Comparison of ENCODE assay signal across 31 cellular contexts in genomic region chr3:71366991-71367604, GRCh38.
DNase-seq lines count a peak whose midpoint lies in the region; ATAC-seq, FAIRE-seq and TF ChIP-seq lines count a peak whose summit lies in the region.
"Had no signal": no experiment of that assay in that cellular context is flagged by ENCODE, and none has a peak within 500 bp of the region (broad histone marks: within the 10 kb centered on the region; RNA-seq: fewer than 3 reads in every experiment).

No MANE protein-coding gene starts in this region.

- H3K27me3 Mint-ChIP-seq in activated naive CD8-positive, alpha-beta T cell, result no peaks in the 10 kb centered on the region
- H3K27me3 Mint-ChIP-seq in naive thymus-derived CD4-positive, alpha-beta T cell, result peaks cover 0 to 31% (median 0%) of the 10 kb centered on the region in 5 donors
- H3K27me3 Mint-ChIP-seq: activated CD4-positive, alpha-beta memory T cell treated with anti-CD3 and anti-CD28 coated beads, Interleukin-2, amount 10 ng/mL, durations not matched to agents 7 days and 5 days; activated T-helper 17 cell treated with anti-CD3 and anti-CD28 coated beads, Interleukin-2, amount 50 U/mL, for 72 hours; CD8-positive, alpha-beta memory T cell had no signal

- POLR2A ChIA-PET in HepG2 (lab: Yijun Ruan, JAX), result no interaction called here
- POLR2A ChIA-PET in naive thymus-derived CD4-positive, alpha-beta T cell (lab: Charles Lee), result interaction anchor here (0.7 kb wide), 1 partner anchor 11 kb away, joined by 3 read pairs; no protein-coding TSS in a partner anchor

- TF ChIP-seq EP300 in HepG2 (IDR thresholded peaks at IDR 0.05; ENCODE audit: low read depth in 2 of 2, low read length in 2 of 2) (no peak), HepG2 (CRISPR knock-in tag; IDR thresholded peaks at IDR 0.05; ENCODE audit: borderline replicate concordance) (no peak)

- peaks cover 5% of the 10 kb centered on the region for H3K79me2 ChIP-seq in HepG2 (ENCODE audit: insufficient read depth, low read length)

- peak; percentile 48; the same call in 2 of the 3 replicates for ATAC-seq in HepG2
- ATAC-seq in right lobe of liver, result no peak
- ATAC-seq in naive thymus-derived CD4-positive, alpha-beta T cell, result no peak
- no peak for ATAC-seq in GM19324 (IDR thresholded peaks at IDR 0.05; ENCODE audit: low FRiP score, unreplicated experiment)
- ATAC-seq: activated CD4-positive, CD25-positive, alpha-beta regulatory T cell treated with anti-CD3 and anti-CD28 coated beads, Interleukin-2, amount 50 U/mL, for 24 hours; activated naive CD4-positive, alpha-beta T cell treated with anti-CD3 and anti-CD28 coated beads, Interleukin-2, amount 50 U/mL, for 72 hours; activated T-helper 17 cell treated with anti-CD3 and anti-CD28 coated beads, Interleukin-2, amount 50 U/mL, for 72 hours; left cardiac atrium; mucosa of descending colon had no signal

- intact Hi-C loops in HepG2 (cut with micrococcal nuclease; ENCODE audit: unreplicated experiment), result no loop called here
- intact Hi-C loops in right lobe of liver (cut with DNase I), result no loop called here
- intact Hi-C loops in naive thymus-derived CD4-positive, alpha-beta T cell (cut with micrococcal nuclease), result no loop called here

- TF ChIP-seq POLR2A in HepG2 (IDR thresholded peaks at IDR 0.05; ENCODE audit: insufficient read depth in 1 of 2, low read depth in 2 of 2, low read length in 2 of 2) (no peak), right lobe of liver (IDR thresholded peaks at IDR 0.05) (no peak)

- TF ChIP-seq RAD21 in HepG2 (CRISPR knock-in tag; IDR thresholded peaks at IDR 0.05), result no peak

- DNase-seq in HepG2 (ENCODE audit: low spot score), result peak; percentile 26
- no peak for DNase-seq in right lobe of liver
- no peak for DNase-seq in naive thymus-derived CD4-positive, alpha-beta T cell
- no peak for DNase-seq in RCC 7860 (ENCODE audit: low spot score)
- DNase-seq in activated gamma-delta T cell (lab: John Stamatoyannopoulos, UW), result no peak
- no peak for DNase-seq in C1 segment of cervical spinal cord (lab: John Stamatoyannopoulos, UW)
- DNase-seq: activated CD4-positive, alpha-beta memory T cell treated with anti-CD3 and anti-CD28 coated beads, Interleukin-2, amount 10 ng/mL, durations not matched to agents 7 days and 5 days; effector memory CD4-positive, alpha-beta T cell; EL; H9; hippocampal formation; left cardiac atrium; mucosa of descending colon; NCI-H446; NCI-H82; stimulated activated naive CD4-positive, alpha-beta T cell; testis had no signal

- in situ Hi-C loops in HepG2 (cut with HindIII; ENCODE audit: extremely low pct_ligation_motif_present, low pct_unique_long_range_greater_than_20kb), result no loop called here

- peak overlapping the region; percentile 77 for H3K27ac Mint-ChIP-seq in activated naive CD8-positive, alpha-beta T cell
- peak overlapping the region in 8 of 9 donors; percentile 65 to 85 (median 71) for H3K27ac Mint-ChIP-seq in naive thymus-derived CD4-positive, alpha-beta T cell
- H3K27ac Mint-ChIP-seq: activated CD4-positive, alpha-beta memory T cell treated with anti-CD3 and anti-CD28 coated beads, Interleukin-2, amount 10 ng/mL, durations not matched to agents 7 days and 5 days; activated naive CD4-positive, alpha-beta T cell treated with anti-CD3 and anti-CD28 coated beads, Interleukin-2, amount 50 U/mL, for 72 hours; activated T-helper 17 cell treated with anti-CD3 and anti-CD28 coated beads, Interleukin-2, amount 50 U/mL, for 72 hours had no signal

- H3K27me3 ChIP-seq in HepG2 (ENCODE audit: control insufficient read depth in 1 of 2, insufficient read depth in 2 of 2, low read length in 2 of 2) (no peaks in the 10 kb centered on the region), right lobe of liver (no peaks in the 10 kb centered on the region)
- H3K27me3 ChIP-seq in naive thymus-derived CD4-positive, alpha-beta T cell (ENCODE audit: control insufficient read depth in 2 of 2, insufficient read depth in 2 of 2, low read length in 2 of 2), result no peaks in the 10 kb centered on the region
- H3K27me3 ChIP-seq: ascending aorta, testis had no signal

- H3K36me3 ChIP-seq in HepG2 (replicated peaks in 1 of 2; ENCODE audit: control insufficient read depth in 1 of 2, insufficient read depth in 2 of 2, low read length in 2 of 2), result no peaks in the 10 kb centered on the region; a peak in 2 of 5 replicates
- H3K36me3 ChIP-seq in right lobe of liver, result no peaks in the 10 kb centered on the region
- H3K36me3 ChIP-seq in naive thymus-derived CD4-positive, alpha-beta T cell (ENCODE audit: control insufficient read depth in 2 of 3, insufficient read depth in 3 of 3, low read length in 3 of 3), result no peaks in the 10 kb centered on the region
- H3K36me3 ChIP-seq: ascending aorta had no signal

- H3K4me1 Mint-ChIP-seq in activated naive CD8-positive, alpha-beta T cell (ENCODE audit: low read depth), result peaks cover 82% of the 10 kb centered on the region
- H3K4me1 Mint-ChIP-seq in naive thymus-derived CD4-positive, alpha-beta T cell, result peaks cover 3 to 94% (median 87%) of the 10 kb centered on the region in 7 donors
- H3K4me1 Mint-ChIP-seq: activated T-helper 17 cell treated with anti-CD3 and anti-CD28 coated beads, Interleukin-2, amount 50 U/mL, for 72 hours had no signal

- H3K4me3 ChIP-seq in HepG2 (replicated peaks in 1 of 3; ENCODE audit: insufficient read depth in 1 of 3, low read depth in 2 of 3, low read length in 3 of 3) (no peak overlapping the region), right lobe of liver (no peak overlapping the region)
- no peak overlapping the region for H3K4me3 ChIP-seq in naive thymus-derived CD4-positive, alpha-beta T cell (ENCODE audit: low read length)
- H3K4me3 ChIP-seq: ascending aorta, coronary artery, mucosa of descending colon, smooth muscle cell, testis had no signal

- H3K27ac ChIP-seq in HepG2 (ENCODE audit: extremely low read length, insufficient read depth, low read length), result no peak overlapping the region
- H3K27ac ChIP-seq in right lobe of liver, result no peak overlapping the region
- no peak overlapping the region for H3K27ac ChIP-seq in naive thymus-derived CD4-positive, alpha-beta T cell (ENCODE audit: low read depth, low read length)
- H3K27ac ChIP-seq: ascending aorta, coronary artery, epithelial cell of prostate, parathyroid adenoma, RWPE1, testis had no signal

- peaks cover 17% of the 10 kb centered on the region for H3K4me1 ChIP-seq in HepG2 (ENCODE audit: insufficient read depth, low read length)
- H3K4me1 ChIP-seq in right lobe of liver, result peaks cover 0 to 17% (median 6%) of the 10 kb centered on the region in 4 donors
- peaks cover 0 to 77% of the 10 kb centered on the region in 2 donors for H3K4me1 ChIP-seq in naive thymus-derived CD4-positive, alpha-beta T cell (ENCODE audit: control insufficient read depth in 2 of 2, insufficient read depth in 2 of 2, low read length in 2 of 2)
- H3K4me1 ChIP-seq: parathyroid adenoma, testis had no signal

- BruUV-seq in HepG2 (replicated peaks; lab: Mats Ljungman, UMichigan), result no TSS peak

- peaks cover 12% of the 10 kb centered on the region for H3K36me3 Mint-ChIP-seq in activated naive CD8-positive, alpha-beta T cell
- H3K36me3 Mint-ChIP-seq in naive thymus-derived CD4-positive, alpha-beta T cell, result peaks cover 0 to 38% (median 20%) of the 10 kb centered on the region in 5 donors

- H2AFZ ChIP-seq in HepG2 (ENCODE audit: low read length), result no peak overlapping the region
- H2AFZ ChIP-seq: parathyroid adenoma had no signal

- peak overlapping the region; percentile 43 for H3K4me3 Mint-ChIP-seq in activated naive CD8-positive, alpha-beta T cell
- H3K4me3 Mint-ChIP-seq in naive thymus-derived CD4-positive, alpha-beta T cell, result peak overlapping the region in 7 of 10 donors; percentile 28 to 62 (median 46)
- H3K4me3 Mint-ChIP-seq: activated CD4-positive, alpha-beta memory T cell treated with anti-CD3 and anti-CD28 coated beads, Interleukin-2, amount 10 ng/mL, durations not matched to agents 7 days and 5 days; activated T-helper 17 cell treated with anti-CD3 and anti-CD28 coated beads, Interleukin-2, amount 50 U/mL, for 72 hours; H9 had no signal

- H3K9me3 Mint-ChIP-seq in activated naive CD8-positive, alpha-beta T cell (ENCODE audit: low read depth), result no peaks in the 10 kb centered on the region
- peaks cover 0 to 2% (median 0%) of the 10 kb centered on the region in 11 donors for H3K9me3 Mint-ChIP-seq in naive thymus-derived CD4-positive, alpha-beta T cell
- H3K9me3 Mint-ChIP-seq: activated CD4-positive, alpha-beta memory T cell treated with anti-CD3 and anti-CD28 coated beads, Interleukin-2, amount 10 ng/mL, durations not matched to agents 7 days and 5 days; activated naive CD4-positive, alpha-beta T cell treated with anti-CD3 and anti-CD28 coated beads, Interleukin-2, amount 50 U/mL, for 72 hours; activated T-helper 17 cell treated with anti-CD3 and anti-CD28 coated beads, Interleukin-2, amount 50 U/mL, for 72 hours; CD8-positive, alpha-beta memory T cell; H9 had no signal

- WGBS in HepG2 (ENCODE audit: low lambda C conversion rate), result 80% methylated on average over 8 of the region's 8 CpGs
- WGBS in right lobe of liver (ENCODE audit: insufficient coverage, low coverage, low lambda C conversion rate, missing lambda C conversion rate), result 73% methylated on average over 7 of the region's 8 CpGs

- CTCF ChIA-PET in HepG2 (lab: Yijun Ruan, JAX; ENCODE audit: low intra/inter-chr PET ratio, low total read pairs), result no interaction called here
- CTCF ChIA-PET in naive thymus-derived CD4-positive, alpha-beta T cell (lab: Charles Lee), result no interaction called here

- H3K9ac ChIP-seq in HepG2 (ENCODE audit: insufficient read depth, low read depth, low read length), result no peak overlapping the region
- H3K9ac ChIP-seq: parathyroid adenoma had no signal

- no peak for TF ChIP-seq CTCF in HepG2 (CRISPR knock-in tag; IDR thresholded peaks at IDR 0.05)
- TF ChIP-seq CTCF in right lobe of liver (IDR thresholded peaks at IDR 0.05), result no peak

- H3K4me2 ChIP-seq in HepG2 (ENCODE audit: low read depth, low read length), result no peak overlapping the region
- H3K4me2 ChIP-seq: smooth muscle cell had no signal

- H3K9me3 ChIP-seq in HepG2 (ENCODE audit: low read length) (no peaks in the 10 kb centered on the region), right lobe of liver (no peaks in the 10 kb centered on the region)
- H3K9me3 ChIP-seq in naive thymus-derived CD4-positive, alpha-beta T cell (ENCODE audit: control insufficient read depth in 2 of 3, low read length in 3 of 3), result no peaks in the 10 kb centered on the region
- H3K9me3 ChIP-seq: ascending aorta, mucosa of descending colon, testis had no signal

- no peaks in the 10 kb centered on the region; the same call in 1 of the 2 replicates for H4K20me1 ChIP-seq in HepG2 (ENCODE audit: insufficient read depth, low read length)

- FAIRE-seq in HepG2 (lab: Jason Lieb, UNC) (no peak), RCC 7860 (lab: Jason Lieb, UNC) (no peak)
- FAIRE-seq: GM18507, TTC549 had no signal

TF ChIP-seq in HepG2, 621 proteins besides CTCF, POLR2A, EP300 and RAD21 (continues in another document):
- TF ChIP-seq HHEX (CRISPR knock-in tag; IDR thresholded peaks at IDR 0.05), result peak; percentile 61; the same call in 1 of the 2 replicates
- peak; percentile 73 for TF ChIP-seq NR2F2 (IDR thresholded peaks at IDR 0.05; ENCODE audit: borderline replicate concordance, low read depth)
- TF ChIP-seq NR2F6 (IDR thresholded peaks at IDR 0.05), result peak; percentile 73
- TF ChIP-seq NR2F6 (CRISPR knock-in tag; IDR thresholded peaks at IDR 0.05), result peak; percentile 50; the same call in 1 of the 2 replicates
- TF ChIP-seq CBFB (CRISPR knock-in tag; IDR thresholded peaks at IDR 0.05), result peak; percentile 79
- no peak for TF ChIP-seq ZNF207 (IDR thresholded peaks at IDR 0.05; ENCODE audit: borderline replicate concordance)
